Comparison of ENCODE assay signal across 8 cellular contexts in the genomic region with DNA sequence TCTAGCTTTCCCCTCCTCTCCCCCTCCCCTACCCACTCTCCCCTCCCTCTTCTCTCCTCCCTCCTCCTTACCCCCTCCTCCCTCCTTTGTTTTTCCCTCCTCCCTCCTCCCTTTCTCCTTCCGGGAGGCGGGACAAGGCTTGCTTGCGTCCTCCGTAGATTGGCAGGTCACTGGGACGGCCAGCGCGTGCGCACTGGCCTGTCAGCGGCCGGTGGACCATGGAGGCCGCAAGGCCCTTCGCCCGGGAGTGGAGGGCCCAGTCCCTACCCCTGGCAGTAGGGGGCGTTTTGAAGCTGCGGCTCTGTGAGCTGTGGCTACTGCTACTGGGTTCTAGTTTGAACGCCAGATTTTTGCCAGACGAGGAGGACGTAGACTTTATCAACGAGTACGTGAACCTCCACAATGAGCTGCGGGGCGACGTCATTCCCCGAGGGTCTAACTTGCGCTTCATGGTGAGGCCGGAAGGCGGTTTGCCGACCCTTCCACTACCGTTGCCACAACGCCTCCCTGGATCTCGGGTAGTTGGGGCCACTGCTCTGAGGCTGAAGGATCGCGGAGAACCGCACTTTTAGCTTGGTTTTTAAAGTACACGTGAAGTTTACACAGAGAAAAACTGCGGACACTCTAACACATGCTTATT. TPM values are rescaled to one million over a fixed set of nuclear protein-coding genes. Genes with fewer than 3 reads are reported as not detected.
A peak's percentile ranks its signal among the peaks of the same experiment; 100 is the strongest.
DNase-seq lines count a peak whose midpoint lies in the region; ATAC-seq and TF ChIP-seq lines count a peak whose summit lies in the region.

TSS of gene GLIPR1L2 (plus strand) at position 191 of the 640 bp plus-strand sequence. CDS start at position 219, 28 bp downstream.

- H3K9me3 Mint-ChIP-seq in activated naive CD8-positive, alpha-beta T cell treated with anti-CD3 and anti-CD28 coated beads for 36 hours: peaks cover 2% of the 10 kb centered on the region
- H3K9me3 Mint-ChIP-seq in glutamatergic neuron (ENCODE audit: unreplicated experiment): peaks cover 2% of the 10 kb centered on the region

- peak within 1 kb of the TSS; percentile 94 for H3K27ac Mint-ChIP-seq in activated naive CD8-positive, alpha-beta T cell treated with anti-CD3 and anti-CD28 coated beads for 36 hours
- peak within 1 kb of the TSS; percentile 98 for H3K27ac Mint-ChIP-seq in glutamatergic neuron (ENCODE audit: unreplicated experiment)

- H3K79me2 ChIP-seq in osteoblast (ENCODE audit: insufficient read depth, low read length): no peaks in the 10 kb centered on the region

- H3K27ac ChIP-seq in osteoblast (ENCODE audit: low read depth, low read length) (peak within 1 kb of the TSS; percentile 90), thoracic aorta (peak within 1 kb of the TSS; percentile 94 to 96)

- peak within 1 kb of the TSS; percentile 87 for H3K4me3 Mint-ChIP-seq in activated naive CD8-positive, alpha-beta T cell treated with anti-CD3 and anti-CD28 coated beads for 36 hours
- peak within 1 kb of the TSS; percentile 97 for H3K4me3 Mint-ChIP-seq in glutamatergic neuron (ENCODE audit: unreplicated experiment)

- H4K20me1 ChIP-seq in osteoblast (ENCODE audit: insufficient read depth, low read length): no peaks in the 10 kb centered on the region

- peak within 1 kb of the TSS; percentile 100 for H2AFZ ChIP-seq in osteoblast (ENCODE audit: low read length)

- no peaks in the 10 kb centered on the region for H3K36me3 ChIP-seq in GM06990 (ENCODE audit: control insufficient read depth, insufficient read depth, low read length)
- H3K36me3 ChIP-seq in osteoblast (ENCODE audit: insufficient read depth, low read length): no peaks in the 10 kb centered on the region
- H3K36me3 ChIP-seq in thoracic aorta: no peaks in the 10 kb centered on the region

- H3K4me1 Mint-ChIP-seq in activated naive CD8-positive, alpha-beta T cell treated with anti-CD3 and anti-CD28 coated beads for 36 hours: peaks cover 25% of the 10 kb centered on the region
- H3K4me1 Mint-ChIP-seq in glutamatergic neuron (ENCODE audit: low read depth, unreplicated experiment): peaks cover 9% of the 10 kb centered on the region

- H3K9me3 ChIP-seq in osteoblast (ENCODE audit: low read depth, low read length) (no peaks in the 10 kb centered on the region), thoracic aorta (no peaks in the 10 kb centered on the region)

- ATAC-seq in SK-N-SH treated with all-trans-retinoic acid at 6 μM for 48 hours (peak; percentile 96), thoracic aorta (ENCODE audit: insufficient number of reproducible peaks, low FRiP score, low read depth) (peak; percentile 89)

- peak; percentile 93 for TF ChIP-seq CTCF in GM06990 (IDR thresholded peaks at IDR 0.05; ENCODE audit: insufficient read depth, low read length, poor library complexity, severe bottlenecking)
- peak; percentile 87 for TF ChIP-seq CTCF in HFF-Myc (IDR thresholded peaks at IDR 0.05; ENCODE audit: low read depth, low read length, missing control alignments)
- peak; percentile 85 for TF ChIP-seq CTCF in glutamatergic neuron (IDR thresholded peaks at IDR 0.05; ENCODE audit: partially characterized antibody, unreplicated experiment)
- TF ChIP-seq CTCF in osteoblast (IDR thresholded peaks at IDR 0.05; ENCODE audit: extremely low read depth, low read depth, low read length): peak; percentile 84
- TF ChIP-seq CTCF in thoracic aorta (IDR thresholded peaks at IDR 0.05): peak; percentile 78

- H3K4me1 ChIP-seq in osteoblast (ENCODE audit: insufficient read depth, low read length): peaks cover 20% of the 10 kb centered on the region
- H3K4me1 ChIP-seq in thoracic aorta (ENCODE audit: control insufficient read depth in 1 of 2, low read depth in 2 of 2): peaks cover 9 to 33% of the 10 kb centered on the region in 2 donors

- no peaks in the 10 kb centered on the region for H3K27me3 Mint-ChIP-seq in activated naive CD8-positive, alpha-beta T cell treated with anti-CD3 and anti-CD28 coated beads for 36 hours
- H3K27me3 Mint-ChIP-seq in glutamatergic neuron (ENCODE audit: unreplicated experiment): no peaks in the 10 kb centered on the region

- peak within 1 kb of the TSS; percentile 75 for H3K4me3 ChIP-seq in GM06990 (replicated peaks; ENCODE audit: low read depth, low read length)
- H3K4me3 ChIP-seq in HFF-Myc (replicated peaks; ENCODE audit: low read depth, low read length): peak within 1 kb of the TSS; percentile 42
- peak within 1 kb of the TSS; percentile 77 for H3K4me3 ChIP-seq in osteoblast (ENCODE audit: insufficient read depth, low read length)
- peak within 1 kb of the TSS; percentile 86 for H3K4me3 ChIP-seq in thoracic aorta

- peak within 1 kb of the TSS; percentile 91 for H3K4me2 ChIP-seq in osteoblast (ENCODE audit: insufficient read depth, low read length)

- H3K36me3 Mint-ChIP-seq in activated naive CD8-positive, alpha-beta T cell treated with anti-CD3 and anti-CD28 coated beads for 36 hours: peaks cover 7% of the 10 kb centered on the region
- no peaks in the 10 kb centered on the region for H3K36me3 Mint-ChIP-seq in glutamatergic neuron (ENCODE audit: unreplicated experiment)

- H3K27me3 ChIP-seq in GM06990 (replicated peaks; ENCODE audit: control insufficient read depth, insufficient read depth, low read length) (no peaks in the 10 kb centered on the region), osteoblast (ENCODE audit: insufficient read depth, low read length) (no peaks in the 10 kb centered on the region), thoracic aorta (replicated peaks; ENCODE audit: insufficient read depth) (no peaks in the 10 kb centered on the region)

- DNase-seq in GM06990 (ENCODE audit: extremely low read depth, insufficient read length) (peak; percentile 98), HFF-Myc (ENCODE audit: extremely low read depth, low read depth) (peak; percentile 88), MV-4-11 (lab: John Stamatoyannopoulos, UW) (peak; percentile 89), glutamatergic neuron (peak; percentile 97), osteoblast (ENCODE audit: insufficient read length, low spot score, missing footprints) (peak; percentile 91), thoracic aorta (ENCODE audit: low spot score) (peak; percentile 86)
- peak; percentile 93 for DNase-seq in activated naive CD8-positive, alpha-beta T cell treated with anti-CD3 and anti-CD28 coated beads for 36 hours

TF ChIP-seq in SK-N-SH treated with all-trans-retinoic acid at 6 μM for 48 hours, 23 proteins besides CTCF, POLR2A, EP300 and RAD21 (continues in another document):
- TF ChIP-seq TCF4 (CRISPR knock-in tag; IDR thresholded peaks at IDR 0.05; ENCODE audit: borderline replicate concordance): peak; percentile 38; the same call in 1 of the 2 replicates
- TF ChIP-seq ZFP3 (CRISPR knock-in tag; IDR thresholded peaks at IDR 0.05): peak; percentile 76; the same call in 1 of the 2 replicates
- TF ChIP-seq ESRRG (CRISPR knock-in tag; IDR thresholded peaks at IDR 0.05): no peak
- peak; percentile 35; the same call in 1 of the 2 replicates for TF ChIP-seq ARNTL (CRISPR knock-in tag; IDR thresholded peaks at IDR 0.05; ENCODE audit: borderline replicate concordance, low read depth)
- TF ChIP-seq ZNF70 (CRISPR knock-in tag; IDR thresholded peaks at IDR 0.05): peak; percentile 43; the same call in 1 of the 2 replicates
- TF ChIP-seq, protein P1, sequence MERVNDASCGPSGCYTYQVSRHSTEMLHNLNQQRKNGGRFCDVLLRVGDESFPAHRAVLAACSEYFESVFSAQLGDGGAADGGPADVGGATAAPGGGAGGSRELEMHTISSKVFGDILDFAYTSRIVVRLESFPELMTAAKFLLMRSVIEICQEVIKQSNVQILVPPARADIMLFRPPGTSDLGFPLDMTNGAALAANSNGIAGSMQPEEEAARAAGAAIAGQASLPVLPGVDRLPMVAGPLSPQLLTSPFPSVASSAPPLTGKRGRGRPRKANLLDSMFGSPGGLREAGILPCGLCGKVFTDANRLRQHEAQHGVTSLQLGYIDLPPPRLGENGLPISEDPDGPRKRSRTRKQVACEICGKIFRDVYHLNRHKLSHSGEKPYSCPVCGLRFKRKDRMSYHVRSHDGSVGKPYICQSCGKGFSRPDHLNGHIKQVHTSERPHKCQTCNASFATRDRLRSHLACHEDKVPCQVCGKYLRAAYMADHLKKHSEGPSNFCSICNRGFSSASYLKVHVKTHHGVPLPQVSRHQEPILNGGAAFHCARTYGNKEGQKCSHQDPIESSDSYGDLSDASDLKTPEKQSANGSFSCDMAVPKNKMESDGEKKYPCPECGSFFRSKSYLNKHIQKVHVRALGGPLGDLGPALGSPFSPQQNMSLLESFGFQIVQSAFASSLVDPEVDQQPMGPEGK (CRISPR knock-in tag; IDR thresholded peaks at IDR 0.05; ENCODE audit: borderline replicate concordance): no peak
- TF ChIP-seq ZC3H10 (CRISPR knock-in tag; IDR thresholded peaks at IDR 0.05): no peak
- TF ChIP-seq OSR1 (CRISPR knock-in tag; IDR thresholded peaks at IDR 0.05): no peak
- TF ChIP-seq PPARA (CRISPR knock-in tag; IDR thresholded peaks at IDR 0.05; ENCODE audit: borderline replicate concordance): peak; percentile 77; the same call in 1 of the 2 replicates
- TF ChIP-seq RARB (CRISPR knock-in tag; IDR thresholded peaks at IDR 0.05): no peak
- TF ChIP-seq CREB5 (CRISPR knock-in tag; IDR thresholded peaks at IDR 0.05; ENCODE audit: low read depth): no peak
- TF ChIP-seq ZNF565 (CRISPR knock-in tag; conservative IDR thresholded peaks at IDR 0.05; ENCODE audit: low read depth): 0 out of 2 replicates have a peak, but pooled peaks have one; percentile 43

RNA-seq across cellular contexts. Expression of gene GLIPR1L2, which starts in this region (rescaled TPM):
- not detected for total RNA-seq in activated naive CD8-positive, alpha-beta T cell treated with anti-CD3 and anti-CD28 coated beads for 36 hours
- total RNA-seq in glutamatergic neuron (ENCODE audit: unreplicated experiment): not detected
- 0.29 and 0.36 TPM in 2 replicates for total RNA-seq in osteoblast
- total RNA-seq in thoracic aorta: 1 to 10 TPM in 1 of 2 donors, under 1 TPM in 1; 0.41 to 1.8 TPM

Comparison
In these comparisons a context has a peak if more than half of its experiments do, and no peak if none do; other contexts are left out.
1. Peak in every context shown above with its lines: DNase-seq, ATAC-seq, H3K4me3 ChIP-seq and H3K27ac ChIP-seq.
2. Peak in DNase-seq in activated naive CD8-positive, alpha-beta T cell treated with anti-CD3 and anti-CD28 coated beads for 36 hours; RNA of the gene not detected or under 1 TPM.
3. Peak in DNase-seq in glutamatergic neuron; RNA of the gene not detected or under 1 TPM.
4. Peak in DNase-seq, H3K4me3 ChIP-seq, H3K27ac ChIP-seq and H3K4me2 ChIP-seq in osteoblast; RNA of the gene not detected or under 1 TPM.